In the genomic region with DNA sequence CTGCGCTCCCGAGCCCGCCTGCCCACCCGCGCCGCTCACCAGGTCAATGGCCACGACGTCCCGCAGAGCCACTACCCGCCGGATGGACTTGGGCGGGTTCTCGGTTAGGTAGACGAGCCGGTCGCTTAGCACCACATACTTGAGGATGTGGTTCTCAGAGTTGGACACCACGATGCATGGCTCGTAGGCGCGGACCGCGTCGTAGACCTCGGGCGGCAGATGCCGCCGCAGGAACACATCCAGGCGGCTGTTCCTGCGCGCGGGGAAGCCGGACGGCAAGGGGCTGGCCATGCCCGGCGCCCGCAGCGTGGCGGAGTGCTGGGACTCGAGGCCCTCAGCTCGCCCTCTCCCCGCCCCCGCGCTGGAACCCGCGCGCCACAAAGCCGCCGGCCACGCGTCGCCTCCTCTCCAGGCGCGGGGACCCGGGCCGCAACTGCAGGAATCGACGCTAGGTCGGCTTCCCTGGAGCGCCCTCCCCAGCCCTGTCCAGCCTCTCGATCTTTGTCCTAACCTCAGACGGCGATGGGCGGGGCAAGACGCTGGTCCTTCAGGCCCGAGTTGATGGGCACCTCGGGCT, we compare ENCODE assay signal across 8 cellular contexts. TPM values are rescaled to one million over a fixed set of nuclear protein-coding genes. Genes with fewer than 3 reads are reported as not detected.
A peak's percentile ranks its signal among the peaks of the same experiment; 100 is the strongest.
DNase-seq lines count a peak whose midpoint lies in the region; ATAC-seq, FAIRE-seq and TF ChIP-seq lines count a peak whose summit lies in the region.

A gene with protein sequence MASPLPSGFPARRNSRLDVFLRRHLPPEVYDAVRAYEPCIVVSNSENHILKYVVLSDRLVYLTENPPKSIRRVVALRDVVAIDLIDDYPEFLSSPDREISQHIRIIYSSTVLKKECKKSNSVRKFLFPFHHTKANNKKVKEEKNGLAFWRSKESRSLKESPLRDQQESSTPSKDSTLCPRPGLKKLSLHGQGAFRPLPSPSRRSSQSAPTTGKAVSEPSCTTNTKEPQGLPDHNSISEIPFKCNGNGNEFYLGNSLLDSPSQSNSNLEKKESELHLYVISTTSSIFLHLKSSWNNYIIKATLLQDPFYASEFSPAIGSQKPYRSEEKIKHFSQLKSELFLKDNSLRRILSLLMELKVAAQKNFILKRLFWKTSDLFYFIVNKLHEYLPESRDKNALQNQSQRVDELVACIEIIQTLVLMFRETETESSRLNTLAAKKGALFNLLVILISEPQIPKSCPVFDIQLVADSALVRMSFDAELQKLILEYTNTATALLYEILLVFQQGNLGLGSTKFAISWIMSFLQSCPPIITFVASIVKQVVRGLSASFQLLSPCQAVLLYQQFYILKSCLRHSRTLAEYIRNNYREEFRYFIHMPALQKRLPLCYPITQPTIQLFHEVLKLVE (minus strand): TSS at position 484 of the 577 bp plus-strand sequence. CDS start 193 bp downstream, at position 291.

- H3K4me3 ChIP-seq in small intestine (ENCODE audit: low read depth in 1 of 2, low read length in 2 of 2) = peak within 1 kb of the TSS in 1 of 2 donors; percentile 43

- H3K36me3 Mint-ChIP-seq in activated CD8-positive, alpha-beta T cell treated with anti-CD3 and anti-CD28 coated beads, Interleukin-2, amount 10 ng/mL, durations not matched to agents 7 days and 5 days (ENCODE audit: low read depth) = no peaks in the 10 kb centered on the region
- H3K36me3 Mint-ChIP-seq in glutamatergic neuron (ENCODE audit: unreplicated experiment) = no peaks in the 10 kb centered on the region

- CTCF ChIA-PET in activated CD8-positive, alpha-beta T cell treated with anti-CD3 and anti-CD28 coated beads, Interleukin-2, amount 10 ng/mL, durations not matched to agents 7 days and 5 days (lab: Charles Lee) = no interaction called here

- 2 to 6% (median 4%) methylated on average over 54 to 66 of the region's 66 CpGs for WGBS in small intestine, 3 donors

- peak; percentile 50 for DNase-seq in NCI-H748 (lab: John Stamatoyannopoulos, UW; ENCODE audit: unreplicated experiment)
- DNase-seq in NCI-H748 treated with DMSO at 0.1 percent for 48 hours (lab: John Stamatoyannopoulos, UW) = no peak
- DNase-seq in activated CD8-positive, alpha-beta T cell treated with anti-CD3 and anti-CD28 coated beads, Interleukin-2, amount 10 ng/mL, durations not matched to agents 7 days and 5 days = peak; percentile 38
- DNase-seq in glutamatergic neuron = peak; percentile 62
- peak; percentile 35 for DNase-seq in small intestine
- DNase-seq in NCI-H226 = no peak
- DNase-seq in activated effector memory CD4-positive, alpha-beta T cell treated with Interleukin-2 at 50 U/mL for 16 hours = no peak

- TF ChIP-seq CTCF in glutamatergic neuron (IDR thresholded peaks at IDR 0.05; ENCODE audit: partially characterized antibody, unreplicated experiment) = no peak

- no peaks in the 10 kb centered on the region for H3K9me3 ChIP-seq in small intestine (ENCODE audit: control insufficient read depth, low read depth)

- H3K4me3 Mint-ChIP-seq in activated CD8-positive, alpha-beta T cell treated with anti-CD3 and anti-CD28 coated beads, Interleukin-2, amount 10 ng/mL, durations not matched to agents 7 days and 5 days = peak within 1 kb of the TSS; percentile 63
- H3K4me3 Mint-ChIP-seq in glutamatergic neuron (ENCODE audit: unreplicated experiment) = peak within 1 kb of the TSS; percentile 85

- peaks cover 16% of the 10 kb centered on the region for H3K4me1 Mint-ChIP-seq in activated CD8-positive, alpha-beta T cell treated with anti-CD3 and anti-CD28 coated beads, Interleukin-2, amount 10 ng/mL, durations not matched to agents 7 days and 5 days (ENCODE audit: low read depth)
- H3K4me1 Mint-ChIP-seq in glutamatergic neuron (ENCODE audit: low read depth, unreplicated experiment) = no peaks in the 10 kb centered on the region

- POLR2A ChIA-PET in activated CD8-positive, alpha-beta T cell treated with anti-CD3 and anti-CD28 coated beads, Interleukin-2, amount 10 ng/mL, durations not matched to agents 7 days and 5 days (lab: Charles Lee) = interaction anchor here (1.1 kb wide), 1 partner anchor 169 kb away, joined by 6 read pairs; a partner anchor contains a TSS

- H3K9me3 Mint-ChIP-seq in activated CD8-positive, alpha-beta T cell treated with anti-CD3 and anti-CD28 coated beads, Interleukin-2, amount 10 ng/mL, durations not matched to agents 7 days and 5 days (ENCODE audit: insufficient read depth) = no peaks in the 10 kb centered on the region
- H3K9me3 Mint-ChIP-seq in glutamatergic neuron (ENCODE audit: unreplicated experiment) = peaks cover 1% of the 10 kb centered on the region

- no peak for FAIRE-seq in small intestine (lab: Jason Lieb, UNC)

- peak; percentile 62 for ATAC-seq in activated CD8-positive, alpha-beta T cell treated with anti-CD3 and anti-CD28 coated beads, Interleukin-2, amount 10 ng/mL, durations not matched to agents 7 days and 5 days
- ATAC-seq in GM21529 (IDR thresholded peaks at IDR 0.05; ENCODE audit: unreplicated experiment) = no peak

- H3K27me3 ChIP-seq in small intestine (ENCODE audit: control insufficient read depth in 2 of 2, insufficient read depth in 2 of 2, low read length in 2 of 2) = peaks cover 0 to 3% of the 10 kb centered on the region in 2 donors

- H3K27me3 Mint-ChIP-seq in activated CD8-positive, alpha-beta T cell treated with anti-CD3 and anti-CD28 coated beads, Interleukin-2, amount 10 ng/mL, durations not matched to agents 7 days and 5 days (ENCODE audit: low read depth) = peaks cover 10% of the 10 kb centered on the region
- H3K27me3 Mint-ChIP-seq in glutamatergic neuron (ENCODE audit: unreplicated experiment) = no peaks in the 10 kb centered on the region

- no peak within 1 kb of the TSS for H3K27ac Mint-ChIP-seq in activated CD8-positive, alpha-beta T cell treated with anti-CD3 and anti-CD28 coated beads, Interleukin-2, amount 10 ng/mL, durations not matched to agents 7 days and 5 days
- no peak within 1 kb of the TSS for H3K27ac Mint-ChIP-seq in glutamatergic neuron (ENCODE audit: unreplicated experiment)

- H3K36me3 ChIP-seq in small intestine (ENCODE audit: control insufficient read depth in 2 of 2, insufficient read depth in 2 of 2, low read length in 2 of 2) = no peaks in the 10 kb centered on the region

- no peak within 1 kb of the TSS for H3K27ac ChIP-seq in small intestine (ENCODE audit: low read depth in 1 of 2, low read length in 1 of 2)

- peaks cover 0 to 2% of the 10 kb centered on the region in 2 donors for H3K4me1 ChIP-seq in small intestine (ENCODE audit: control insufficient read depth in 2 of 2, insufficient read depth in 1 of 2, low read depth in 1 of 2, low read length in 1 of 2)

RNA-seq across cellular contexts. Expression of the gene that starts here (rescaled TPM):
- not detected for total RNA-seq in activated CD8-positive, alpha-beta T cell treated with anti-CD3 and anti-CD28 coated beads, Interleukin-2, amount 10 ng/mL, durations not matched to agents 7 days and 5 days
- 1.8 TPM for total RNA-seq in glutamatergic neuron (ENCODE audit: unreplicated experiment)
- not detected for polyA plus RNA-seq in small intestine

Comparison
In these comparisons a context has a peak if more than half of its experiments do, and no peak if none do; other contexts are left out.
1. DNase-seq: peak in NCI-H748 (single experiment) and glutamatergic neuron (single experiment); none in NCI-H748 treated with DMSO at 0.1 percent for 48 hours (single experiment), NCI-H226 (single experiment) and activated effector memory CD4-positive, alpha-beta T cell treated with Interleukin-2 at 50 U/mL for 16 hours (single experiment).
2. Peak in DNase-seq and ATAC-seq in activated CD8-positive, alpha-beta T cell treated with anti-CD3 and anti-CD28 coated beads, Interleukin-2, amount 10 ng/mL, durations not matched to agents 7 days and 5 days; RNA of the gene not detected or under 1 TPM.
3. Peak in DNase-seq in small intestine; RNA of the gene not detected or under 1 TPM.